ENCODE assay signal across 1 cellular context in genomic region chr6:113856571-113857564, GRCh38.
TF ChIP-seq lines count a peak whose summit lies in the region.

Gene MARCKS (plus strand): TSS chr6:113857345. CDS start chr6:113857746, 401 bp downstream.

TF ChIP-seq in SK-N-SH, 30 proteins besides CTCF, POLR2A, EP300 and RAD21 (continued from another document):
- TF ChIP-seq ZBTB33 (IDR thresholded peaks at IDR 0.05; ENCODE audit: borderline replicate concordance, low read depth) (no peak), RFX5 (IDR thresholded peaks at IDR 0.05; ENCODE audit: low read length) (peak; percentile 59), GATA2 (CRISPR knock-in tag; IDR thresholded peaks at IDR 0.05) (peak; percentile 12; the same call in 1 of the 2 replicates), MEF2A (IDR thresholded peaks at IDR 0.05; ENCODE audit: borderline replicate concordance, low read depth) (no peak), POLR2AphosphoS5 (IDR thresholded peaks at IDR 0.05; ENCODE audit: low read depth, low read length) (peak; percentile 94), USF2 (IDR thresholded peaks at IDR 0.05; ENCODE audit: borderline replicate concordance, low read depth, low read length) (no peak), NRF1 (IDR thresholded peaks at IDR 0.05; ENCODE audit: low read depth, low read length) (peak; percentile 49; the same call in 1 of the 2 replicates), SIN3A (IDR thresholded peaks at IDR 0.05; ENCODE audit: borderline replicate concordance, low read depth, low read length) (peak; percentile 54; the same call in 1 of the 2 replicates), MAX (IDR thresholded peaks at IDR 0.05; ENCODE audit: low read depth) (peak; percentile 52; the same call in 1 of the 2 replicates), RCOR1 (IDR thresholded peaks at IDR 0.05; ENCODE audit: low read length) (no peak), JUND (IDR thresholded peaks at IDR 0.05) (no peak), TCF12 (IDR thresholded peaks at IDR 0.05) (peak; percentile 29; the same call in 1 of the 2 replicates), CHD2 (IDR thresholded peaks at IDR 0.05; ENCODE audit: low read length, partially characterized antibody) (peak; percentile 84), FOSL2 (IDR thresholded peaks at IDR 0.05; ENCODE audit: borderline replicate concordance, low read depth) (peak; percentile 4; the same call in 1 of the 2 replicates), SMC3 (IDR thresholded peaks at IDR 0.05; ENCODE audit: low read depth, low read length) (peak; percentile 11; the same call in 1 of the 2 replicates), MXI1 (IDR thresholded peaks at IDR 0.05; ENCODE audit: low read depth, low read length) (peak; percentile 63; the same call in 1 of the 2 replicates), PBX3 (IDR thresholded peaks at IDR 0.05) (peak; percentile 11; the same call in 1 of the 2 replicates)
